ENCODE assay signal across 9 cellular contexts in genomic region chr6:165663283-165663735, GRCh38. TPM values are rescaled to one million over a fixed set of nuclear protein-coding genes. Genes with fewer than 3 reads are reported as not detected.
A peak's percentile ranks its signal among the peaks of the same experiment; 100 is the strongest.
DNase-seq lines count a peak whose midpoint lies in the region; ATAC-seq, FAIRE-seq and TF ChIP-seq lines count a peak whose summit lies in the region.
"Had no signal": no experiment of that assay in that cellular context is flagged by ENCODE, and none has a peak within 500 bp of the region (broad histone marks: within the 10 kb centered on the region; RNA-seq: fewer than 3 reads in every experiment).

No MANE protein-coding gene starts in this region.

- H3K27me3 ChIP-seq in RWPE2 (ENCODE audit: insufficient read depth, poor library complexity, severe bottlenecking) (peaks cover 89% of the 10 kb centered on the region), pancreas (peaks cover 3 to 56% (median 13%) of the 10 kb centered on the region in 4 donors)

- no TSS peak for BruUV-seq in Calu3 (replicated peaks; lab: Mats Ljungman, UMichigan)

- no peak overlapping the region for H3K27ac ChIP-seq in RWPE2 (ENCODE audit: poor library complexity, severe bottlenecking)
- H3K27ac ChIP-seq in pancreas, result peak overlapping the region in 1 of 4 donors; percentile 15

- H3K4me1 Mint-ChIP-seq in Calu3 (ENCODE audit: low read depth, unreplicated experiment), result peaks cover 25% of the 10 kb centered on the region

- H3K9me3 ChIP-seq in RWPE2 (ENCODE audit: severe bottlenecking) (no peaks in the 10 kb centered on the region), pancreas (no peaks in the 10 kb centered on the region)

- H3K36me3 ChIP-seq in RWPE2 (ENCODE audit: low read depth) (no peaks in the 10 kb centered on the region), pancreas (no peaks in the 10 kb centered on the region)

- H3K9me3 Mint-ChIP-seq in Calu3 (ENCODE audit: low read depth, unreplicated experiment), result no peaks in the 10 kb centered on the region

- WGBS in pancreas, 2 donors, result 1% methylated on average over 31 to 36 of the region's 36 CpGs

- peaks cover 55% of the 10 kb centered on the region for H3K36me3 Mint-ChIP-seq in Calu3 (ENCODE audit: insufficient read depth, unreplicated experiment)

- TF ChIP-seq CTCF in Calu3 (IDR thresholded peaks at IDR 0.05; ENCODE audit: unreplicated experiment) (no peak), RWPE2 (IDR thresholded peaks at IDR 0.05; ENCODE audit: poor library complexity, severe bottlenecking) (no peak), pancreas (IDR thresholded peaks at IDR 0.05) (no peak)

- H3K4me3 ChIP-seq in RWPE2 (ENCODE audit: severe bottlenecking) (peak overlapping the region; percentile 25), pancreas (peak overlapping the region; percentile 24 to 54 (median 40))

- H3K4me3 Mint-ChIP-seq in Calu3 (ENCODE audit: low read depth, unreplicated experiment), result peak overlapping the region; percentile 100

- no peaks in the 10 kb centered on the region for H3K27me3 Mint-ChIP-seq in Calu3 (ENCODE audit: unreplicated experiment)

- FAIRE-seq in pancreas (lab: Jason Lieb, UNC), result no peak
- FAIRE-seq: GM18507 had no signal

- H3K4me1 ChIP-seq in RWPE2 (ENCODE audit: insufficient read depth, poor library complexity, severe bottlenecking), result no peaks in the 10 kb centered on the region
- H3K4me1 ChIP-seq in pancreas, result peaks cover 0 to 12% (median 11%) of the 10 kb centered on the region in 3 donors

- CTCF ChIA-PET in Calu3 (lab: Charles Lee), result interaction anchor here (1.0 kb wide), 1 partner anchor 223 kb away, joined by 3 read pairs; no protein-coding TSS in a partner anchor

- peak overlapping the region; percentile 81 for H3K27ac Mint-ChIP-seq in Calu3 (ENCODE audit: unreplicated experiment)

- DNase-seq in Calu3 (peak; percentile 52), RWPE2 (ENCODE audit: low spot score) (no peak), glomerular visceral epithelial cell (ENCODE audit: extremely low spot score) (peak; percentile 65), pancreas (peak in 1 of 6 donors; percentile 15), SW480 (ENCODE audit: low spot score) (no peak)
- no peak for DNase-seq in stimulated activated CD8-positive, alpha-beta memory T cell treated with anti-CD3 and anti-CD28 coated beads, Interleukin-4, amount 100 ng/mL, for 48 hours

- ATAC-seq in RWPE2 (ENCODE audit: low read depth) (peak; percentile 37), pancreas (peak; percentile 29 to 38 (median 36)), HG03039 (IDR thresholded peaks at IDR 0.05; ENCODE audit: unreplicated experiment) (no peak), HG02642 (IDR thresholded peaks at IDR 0.05; ENCODE audit: poor library complexity, unreplicated experiment) (no peak)

- intact Hi-C loops in Calu3 (cut with micrococcal nuclease; ENCODE audit: unreplicated experiment), result loop anchor here (1.0 to 10.0 kb wide), 5 partner anchors 55 to 221 kb away; no protein-coding TSS in a partner anchor
- intact Hi-C loops in pancreas (cut with DNase I), result no loop called here

RNA-seq across cellular contexts. Expression of gene PDE10A, which starts 0.3 kb away (rescaled TPM):
- total RNA-seq in Calu3 (2022), result 22.5 and 23.7 TPM in 2 replicates
- total RNA-seq in pancreas, result 1 to 10 TPM in 5 of 6 donors, under 1 TPM in 1; 0.83 to 4.0 (median 2.5) TPM
- 1 to 10 TPM; 2.6 to 5.7 TPM for polyA plus RNA-seq in pancreas

Comparison
In these comparisons a context has a peak if more than half of its experiments do, and no peak if none do; other contexts are left out.
1. DNase-seq: peak in Calu3 (single experiment) and glomerular visceral epithelial cell (single experiment); none in RWPE2 (single experiment), SW480 (single experiment) and stimulated activated CD8-positive, alpha-beta memory T cell treated with anti-CD3 and anti-CD28 coated beads, Interleukin-4, amount 100 ng/mL, for 48 hours (single experiment).
2. ATAC-seq: peak in RWPE2 (single experiment) and pancreas (4 of 4); none in HG03039 (single experiment) and HG02642 (single experiment).